In genomic region chr19:58044886-58045285, GRCh38 we compare ENCODE assay signal across 1 cellular context.
A peak's percentile ranks its signal among the peaks of the same experiment; 100 is the strongest.
TF ChIP-seq lines count a peak whose summit lies in the region.

No MANE protein-coding gene starts in this region.

TF ChIP-seq in K562, 482 proteins besides CTCF, POLR2A, EP300 and RAD21:
- TF ChIP-seq ZNF507 (tag; conservative IDR thresholded peaks at IDR 0.05) (no peak), TCF7L2 (IDR thresholded peaks at IDR 0.05; ENCODE audit: low read depth, low read length) (no peak), ZBTB8A (IDR thresholded peaks at IDR 0.05; ENCODE audit: partially characterized antibody) (no peak), SAFB2 (IDR thresholded peaks at IDR 0.05; ENCODE audit: borderline replicate concordance, low read depth, low read length, severe bottlenecking) (no peak), MCM5 (IDR thresholded peaks at IDR 0.05; ENCODE audit: low read depth) (no peak), RCOR1 (IDR thresholded peaks at IDR 0.05; ENCODE audit: borderline replicate concordance in 1 of 2, low read depth in 2 of 2, low read length in 2 of 2) (no peak), FOSL1 (tag; conservative IDR thresholded peaks at IDR 0.05) (no peak), JUNB (CRISPR knock-in tag; conservative IDR thresholded peaks at IDR 0.05) (no peak), CSDE1 (IDR thresholded peaks at IDR 0.05) (no peak), ZNF79 (CRISPR knock-in tag; IDR thresholded peaks at IDR 0.05; ENCODE audit: low read depth) (no peak), SNAPC5 (CRISPR knock-in tag; IDR thresholded peaks at IDR 0.05) (no peak), MYC (IDR thresholded peaks at IDR 0.05; ENCODE audit: low read depth, low read length) (no peak), MYC (CRISPR knock-in tag; IDR thresholded peaks at IDR 0.05; ENCODE audit: borderline replicate concordance, low read depth) (no peak), RBFOX2 (IDR thresholded peaks at IDR 0.05; ENCODE audit: low read depth, low read length) (0 out of 2 replicates have a peak, but pooled peaks have one; percentile 22), NONO (IDR thresholded peaks at IDR 0.05; ENCODE audit: low read depth in 2 of 2, low read length in 1 of 2) (no peak), SP2 (IDR thresholded peaks at IDR 0.05; ENCODE audit: extremely low read depth, low read depth, low read length, poor library complexity, severe bottlenecking) (no peak), LCOR (CRISPR knock-in tag; IDR thresholded peaks at IDR 0.05) (no peak), XRCC4 (IDR thresholded peaks at IDR 0.05; ENCODE audit: extremely low read depth, insufficient read depth, insufficient read length) (no peak), NCOA4 (IDR thresholded peaks at IDR 0.05; ENCODE audit: partially characterized antibody) (no peak), ZKSCAN3 (CRISPR knock-in tag; IDR thresholded peaks at IDR 0.05) (no peak), NRF1 (conservative IDR thresholded peaks at IDR 0.05 in 1 of 2, IDR thresholded peaks at IDR 0.05 in 1 of 2) (peak; percentile 79 to 82), RBM25 (IDR thresholded peaks at IDR 0.05; ENCODE audit: low read depth, low read length, severe bottlenecking) (no peak), EZH2 (IDR thresholded peaks at IDR 0.05; ENCODE audit: borderline replicate concordance, low read depth, low read length) (no peak), PYGO2 (tag; IDR thresholded peaks at IDR 0.05) (no peak), TRIM25 (IDR thresholded peaks at IDR 0.05; ENCODE audit: borderline replicate concordance) (no peak), CBX3 (IDR thresholded peaks at IDR 0.05; ENCODE audit: borderline replicate concordance in 1 of 2, low read length in 2 of 2) (no peak)
- TF ChIP-seq, protein P1, sequence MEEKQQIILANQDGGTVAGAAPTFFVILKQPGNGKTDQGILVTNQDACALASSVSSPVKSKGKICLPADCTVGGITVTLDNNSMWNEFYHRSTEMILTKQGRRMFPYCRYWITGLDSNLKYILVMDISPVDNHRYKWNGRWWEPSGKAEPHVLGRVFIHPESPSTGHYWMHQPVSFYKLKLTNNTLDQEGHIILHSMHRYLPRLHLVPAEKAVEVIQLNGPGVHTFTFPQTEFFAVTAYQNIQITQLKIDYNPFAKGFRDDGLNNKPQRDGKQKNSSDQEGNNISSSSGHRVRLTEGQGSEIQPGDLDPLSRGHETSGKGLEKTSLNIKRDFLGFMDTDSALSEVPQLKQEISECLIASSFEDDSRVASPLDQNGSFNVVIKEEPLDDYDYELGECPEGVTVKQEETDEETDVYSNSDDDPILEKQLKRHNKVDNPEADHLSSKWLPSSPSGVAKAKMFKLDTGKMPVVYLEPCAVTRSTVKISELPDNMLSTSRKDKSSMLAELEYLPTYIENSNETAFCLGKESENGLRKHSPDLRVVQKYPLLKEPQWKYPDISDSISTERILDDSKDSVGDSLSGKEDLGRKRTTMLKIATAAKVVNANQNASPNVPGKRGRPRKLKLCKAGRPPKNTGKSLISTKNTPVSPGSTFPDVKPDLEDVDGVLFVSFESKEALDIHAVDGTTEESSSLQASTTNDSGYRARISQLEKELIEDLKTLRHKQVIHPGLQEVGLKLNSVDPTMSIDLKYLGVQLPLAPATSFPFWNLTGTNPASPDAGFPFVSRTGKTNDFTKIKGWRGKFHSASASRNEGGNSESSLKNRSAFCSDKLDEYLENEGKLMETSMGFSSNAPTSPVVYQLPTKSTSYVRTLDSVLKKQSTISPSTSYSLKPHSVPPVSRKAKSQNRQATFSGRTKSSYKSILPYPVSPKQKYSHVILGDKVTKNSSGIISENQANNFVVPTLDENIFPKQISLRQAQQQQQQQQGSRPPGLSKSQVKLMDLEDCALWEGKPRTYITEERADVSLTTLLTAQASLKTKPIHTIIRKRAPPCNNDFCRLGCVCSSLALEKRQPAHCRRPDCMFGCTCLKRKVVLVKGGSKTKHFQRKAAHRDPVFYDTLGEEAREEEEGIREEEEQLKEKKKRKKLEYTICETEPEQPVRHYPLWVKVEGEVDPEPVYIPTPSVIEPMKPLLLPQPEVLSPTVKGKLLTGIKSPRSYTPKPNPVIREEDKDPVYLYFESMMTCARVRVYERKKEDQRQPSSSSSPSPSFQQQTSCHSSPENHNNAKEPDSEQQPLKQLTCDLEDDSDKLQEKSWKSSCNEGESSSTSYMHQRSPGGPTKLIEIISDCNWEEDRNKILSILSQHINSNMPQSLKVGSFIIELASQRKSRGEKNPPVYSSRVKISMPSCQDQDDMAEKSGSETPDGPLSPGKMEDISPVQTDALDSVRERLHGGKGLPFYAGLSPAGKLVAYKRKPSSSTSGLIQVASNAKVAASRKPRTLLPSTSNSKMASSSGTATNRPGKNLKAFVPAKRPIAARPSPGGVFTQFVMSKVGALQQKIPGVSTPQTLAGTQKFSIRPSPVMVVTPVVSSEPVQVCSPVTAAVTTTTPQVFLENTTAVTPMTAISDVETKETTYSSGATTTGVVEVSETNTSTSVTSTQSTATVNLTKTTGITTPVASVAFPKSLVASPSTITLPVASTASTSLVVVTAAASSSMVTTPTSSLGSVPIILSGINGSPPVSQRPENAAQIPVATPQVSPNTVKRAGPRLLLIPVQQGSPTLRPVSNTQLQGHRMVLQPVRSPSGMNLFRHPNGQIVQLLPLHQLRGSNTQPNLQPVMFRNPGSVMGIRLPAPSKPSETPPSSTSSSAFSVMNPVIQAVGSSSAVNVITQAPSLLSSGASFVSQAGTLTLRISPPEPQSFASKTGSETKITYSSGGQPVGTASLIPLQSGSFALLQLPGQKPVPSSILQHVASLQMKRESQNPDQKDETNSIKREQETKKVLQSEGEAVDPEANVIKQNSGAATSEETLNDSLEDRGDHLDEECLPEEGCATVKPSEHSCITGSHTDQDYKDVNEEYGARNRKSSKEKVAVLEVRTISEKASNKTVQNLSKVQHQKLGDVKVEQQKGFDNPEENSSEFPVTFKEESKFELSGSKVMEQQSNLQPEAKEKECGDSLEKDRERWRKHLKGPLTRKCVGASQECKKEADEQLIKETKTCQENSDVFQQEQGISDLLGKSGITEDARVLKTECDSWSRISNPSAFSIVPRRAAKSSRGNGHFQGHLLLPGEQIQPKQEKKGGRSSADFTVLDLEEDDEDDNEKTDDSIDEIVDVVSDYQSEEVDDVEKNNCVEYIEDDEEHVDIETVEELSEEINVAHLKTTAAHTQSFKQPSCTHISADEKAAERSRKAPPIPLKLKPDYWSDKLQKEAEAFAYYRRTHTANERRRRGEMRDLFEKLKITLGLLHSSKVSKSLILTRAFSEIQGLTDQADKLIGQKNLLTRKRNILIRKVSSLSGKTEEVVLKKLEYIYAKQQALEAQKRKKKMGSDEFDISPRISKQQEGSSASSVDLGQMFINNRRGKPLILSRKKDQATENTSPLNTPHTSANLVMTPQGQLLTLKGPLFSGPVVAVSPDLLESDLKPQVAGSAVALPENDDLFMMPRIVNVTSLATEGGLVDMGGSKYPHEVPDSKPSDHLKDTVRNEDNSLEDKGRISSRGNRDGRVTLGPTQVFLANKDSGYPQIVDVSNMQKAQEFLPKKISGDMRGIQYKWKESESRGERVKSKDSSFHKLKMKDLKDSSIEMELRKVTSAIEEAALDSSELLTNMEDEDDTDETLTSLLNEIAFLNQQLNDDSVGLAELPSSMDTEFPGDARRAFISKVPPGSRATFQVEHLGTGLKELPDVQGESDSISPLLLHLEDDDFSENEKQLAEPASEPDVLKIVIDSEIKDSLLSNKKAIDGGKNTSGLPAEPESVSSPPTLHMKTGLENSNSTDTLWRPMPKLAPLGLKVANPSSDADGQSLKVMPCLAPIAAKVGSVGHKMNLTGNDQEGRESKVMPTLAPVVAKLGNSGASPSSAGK (IDR thresholded peaks at IDR 0.05): no peak
- TF ChIP-seq, protein P2, sequence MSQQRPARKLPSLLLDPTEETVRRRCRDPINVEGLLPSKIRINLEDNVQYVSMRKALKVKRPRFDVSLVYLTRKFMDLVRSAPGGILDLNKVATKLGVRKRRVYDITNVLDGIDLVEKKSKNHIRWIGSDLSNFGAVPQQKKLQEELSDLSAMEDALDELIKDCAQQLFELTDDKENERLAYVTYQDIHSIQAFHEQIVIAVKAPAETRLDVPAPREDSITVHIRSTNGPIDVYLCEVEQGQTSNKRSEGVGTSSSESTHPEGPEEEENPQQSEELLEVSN (IDR thresholded peaks at IDR 0.05; ENCODE audit: borderline replicate concordance in 1 of 2, extremely low read depth in 1 of 2, insufficient read depth in 1 of 2, insufficient read length in 1 of 2, low read depth in 1 of 2, low read length in 1 of 2, poor library complexity in 1 of 2, severe bottlenecking in 1 of 2): peak in 1 of 2 experiments; percentile 23
